In the genomic region with DNA sequence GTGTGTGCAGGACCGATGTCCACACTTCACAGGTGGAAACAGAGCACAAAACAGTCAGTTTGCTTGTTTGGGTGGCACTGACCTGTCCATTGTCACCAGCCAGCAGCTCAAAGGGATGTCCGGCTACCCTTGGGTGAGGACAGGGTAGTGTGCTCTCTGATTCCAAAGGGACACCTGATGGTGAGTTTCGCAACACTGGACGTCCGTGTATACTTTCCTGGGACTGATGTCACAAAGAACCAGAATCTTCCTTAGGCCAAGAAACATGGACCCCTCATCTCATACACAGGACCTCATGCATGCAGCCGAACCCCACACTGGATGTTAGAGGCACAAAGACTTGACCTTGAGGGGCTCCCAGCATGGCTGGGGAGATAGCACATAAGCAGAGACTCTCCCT, we compare ENCODE assay signal across 3 cellular contexts.
TF ChIP-seq lines count a peak whose summit lies in the region.

No MANE protein-coding gene starts in this region.

TF ChIP-seq in A549, 52 proteins besides CTCF, POLR2A, EP300 and RAD21:
- TF ChIP-seq CEBPB (IDR thresholded peaks at IDR 0.05) (peak; percentile 52 to 80; a peak in 3 of 4 replicates), CHD2 (IDR thresholded peaks at IDR 0.05; ENCODE audit: low read length, partially characterized antibody) (no peak), BHLHE40 (IDR thresholded peaks at IDR 0.05; ENCODE audit: low read depth, low read length) (no peak)
- TF ChIP-seq, protein P1, sequence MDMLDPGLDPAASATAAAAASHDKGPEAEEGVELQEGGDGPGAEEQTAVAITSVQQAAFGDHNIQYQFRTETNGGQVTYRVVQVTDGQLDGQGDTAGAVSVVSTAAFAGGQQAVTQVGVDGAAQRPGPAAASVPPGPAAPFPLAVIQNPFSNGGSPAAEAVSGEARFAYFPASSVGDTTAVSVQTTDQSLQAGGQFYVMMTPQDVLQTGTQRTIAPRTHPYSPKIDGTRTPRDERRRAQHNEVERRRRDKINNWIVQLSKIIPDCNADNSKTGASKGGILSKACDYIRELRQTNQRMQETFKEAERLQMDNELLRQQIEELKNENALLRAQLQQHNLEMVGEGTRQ (IDR thresholded peaks at IDR 0.05): no peak
- TF ChIP-seq, protein P2, sequence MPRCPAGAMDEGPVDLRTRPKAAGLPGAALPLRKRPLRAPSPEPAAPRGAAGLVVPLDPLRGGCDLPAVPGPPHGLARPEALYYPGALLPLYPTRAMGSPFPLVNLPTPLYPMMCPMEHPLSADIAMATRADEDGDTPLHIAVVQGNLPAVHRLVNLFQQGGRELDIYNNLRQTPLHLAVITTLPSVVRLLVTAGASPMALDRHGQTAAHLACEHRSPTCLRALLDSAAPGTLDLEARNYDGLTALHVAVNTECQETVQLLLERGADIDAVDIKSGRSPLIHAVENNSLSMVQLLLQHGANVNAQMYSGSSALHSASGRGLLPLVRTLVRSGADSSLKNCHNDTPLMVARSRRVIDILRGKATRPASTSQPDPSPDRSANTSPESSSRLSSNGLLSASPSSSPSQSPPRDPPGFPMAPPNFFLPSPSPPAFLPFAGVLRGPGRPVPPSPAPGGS (IDR thresholded peaks at IDR 0.05): no peak

TF ChIP-seq in IMR-90, 13 proteins besides CTCF, POLR2A, EP300 and RAD21:
- peak; percentile 54 for TF ChIP-seq CEBPB (IDR thresholded peaks at IDR 0.05; ENCODE audit: low read depth, low read length)
- TF ChIP-seq RCOR1 (IDR thresholded peaks at IDR 0.05; ENCODE audit: insufficient replicate concordance, low read length): no peak
TF ChIP-seq in IMR-90: peak in this region for 1.

TF ChIP-seq in HepG2, 621 proteins besides CTCF, POLR2A, EP300 and RAD21 (continues in another document):
- TF ChIP-seq, protein P3, sequence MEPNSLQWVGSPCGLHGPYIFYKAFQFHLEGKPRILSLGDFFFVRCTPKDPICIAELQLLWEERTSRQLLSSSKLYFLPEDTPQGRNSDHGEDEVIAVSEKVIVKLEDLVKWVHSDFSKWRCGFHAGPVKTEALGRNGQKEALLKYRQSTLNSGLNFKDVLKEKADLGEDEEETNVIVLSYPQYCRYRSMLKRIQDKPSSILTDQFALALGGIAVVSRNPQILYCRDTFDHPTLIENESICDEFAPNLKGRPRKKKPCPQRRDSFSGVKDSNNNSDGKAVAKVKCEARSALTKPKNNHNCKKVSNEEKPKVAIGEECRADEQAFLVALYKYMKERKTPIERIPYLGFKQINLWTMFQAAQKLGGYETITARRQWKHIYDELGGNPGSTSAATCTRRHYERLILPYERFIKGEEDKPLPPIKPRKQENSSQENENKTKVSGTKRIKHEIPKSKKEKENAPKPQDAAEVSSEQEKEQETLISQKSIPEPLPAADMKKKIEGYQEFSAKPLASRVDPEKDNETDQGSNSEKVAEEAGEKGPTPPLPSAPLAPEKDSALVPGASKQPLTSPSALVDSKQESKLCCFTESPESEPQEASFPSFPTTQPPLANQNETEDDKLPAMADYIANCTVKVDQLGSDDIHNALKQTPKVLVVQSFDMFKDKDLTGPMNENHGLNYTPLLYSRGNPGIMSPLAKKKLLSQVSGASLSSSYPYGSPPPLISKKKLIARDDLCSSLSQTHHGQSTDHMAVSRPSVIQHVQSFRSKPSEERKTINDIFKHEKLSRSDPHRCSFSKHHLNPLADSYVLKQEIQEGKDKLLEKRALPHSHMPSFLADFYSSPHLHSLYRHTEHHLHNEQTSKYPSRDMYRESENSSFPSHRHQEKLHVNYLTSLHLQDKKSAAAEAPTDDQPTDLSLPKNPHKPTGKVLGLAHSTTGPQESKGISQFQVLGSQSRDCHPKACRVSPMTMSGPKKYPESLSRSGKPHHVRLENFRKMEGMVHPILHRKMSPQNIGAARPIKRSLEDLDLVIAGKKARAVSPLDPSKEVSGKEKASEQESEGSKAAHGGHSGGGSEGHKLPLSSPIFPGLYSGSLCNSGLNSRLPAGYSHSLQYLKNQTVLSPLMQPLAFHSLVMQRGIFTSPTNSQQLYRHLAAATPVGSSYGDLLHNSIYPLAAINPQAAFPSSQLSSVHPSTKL (CRISPR knock-in tag; IDR thresholded peaks at IDR 0.05): 0 out of 2 replicates have a peak, but pooled peaks have one; percentile 15
- TF ChIP-seq SRY (CRISPR knock-in tag; IDR thresholded peaks at IDR 0.05) (no peak), ZNF143 (CRISPR knock-in tag; IDR thresholded peaks at IDR 0.05) (0 out of 2 replicates have a peak, but pooled peaks have one; percentile 3), ETV5 (CRISPR knock-in tag; IDR thresholded peaks at IDR 0.05; ENCODE audit: borderline replicate concordance) (0 out of 2 replicates have a peak, but pooled peaks have one; percentile 21), ZMYM2 (CRISPR knock-in tag; IDR thresholded peaks at IDR 0.05) (no peak), FOXP1 (IDR thresholded peaks at IDR 0.05) (no peak), FOXP1 (CRISPR knock-in tag; IDR thresholded peaks at IDR 0.05) (0 out of 2 replicates have a peak, but pooled peaks have one; percentile 14), YY1 (IDR thresholded peaks at IDR 0.05; ENCODE audit: insufficient read depth, insufficient replicate concordance, low read depth, low read length) (no peak), SKI (IDR thresholded peaks at IDR 0.05; ENCODE audit: partially characterized antibody) (no peak), CEBPG (CRISPR knock-in tag; IDR thresholded peaks at IDR 0.05) (peak; percentile 95), ZNF703 (CRISPR knock-in tag; IDR thresholded peaks at IDR 0.05; ENCODE audit: borderline replicate concordance) (no peak), CEBPB (IDR thresholded peaks at IDR 0.05; ENCODE audit: borderline replicate concordance, low read depth, low read length) (peak; percentile 97), GATAD2A (CRISPR knock-in tag; IDR thresholded peaks at IDR 0.05) (peak; percentile 48; the same call in 1 of the 2 replicates), CBX5 (CRISPR knock-in tag; IDR thresholded peaks at IDR 0.05; ENCODE audit: borderline replicate concordance) (0 out of 2 replicates have a peak, but pooled peaks have one; percentile 42), TBX2 (CRISPR knock-in tag; IDR thresholded peaks at IDR 0.05; ENCODE audit: borderline replicate concordance) (0 out of 2 replicates have a peak, but pooled peaks have one; percentile 39), RCOR2 (CRISPR knock-in tag; IDR thresholded peaks at IDR 0.05) (peak; percentile 46; the same call in 1 of the 2 replicates), CENPT (CRISPR knock-in tag; IDR thresholded peaks at IDR 0.05; ENCODE audit: low read depth) (0 out of 2 replicates have a peak, but pooled peaks have one; percentile 35), ZBTB7B (CRISPR knock-in tag; IDR thresholded peaks at IDR 0.05) (0 out of 2 replicates have a peak, but pooled peaks have one; percentile 19), FOXA1 (IDR thresholded peaks at IDR 0.05) (no peak), FOXA1 (CRISPR knock-in tag; IDR thresholded peaks at IDR 0.05) (peak; percentile 28; the same call in 1 of the 2 replicates), RARA (CRISPR knock-in tag; IDR thresholded peaks at IDR 0.05) (0 out of 2 replicates have a peak, but pooled peaks have one; percentile 31), SOX6 (IDR thresholded peaks at IDR 0.05) (no peak), SOX6 (CRISPR knock-in tag; IDR thresholded peaks at IDR 0.05) (peak; percentile 18; the same call in 1 of the 2 replicates), RXRB (CRISPR knock-in tag; IDR thresholded peaks at IDR 0.05; ENCODE audit: borderline replicate concordance) (peak; percentile 40; the same call in 1 of the 2 replicates), ZEB1 (IDR thresholded peaks at IDR 0.05; ENCODE audit: insufficient replicate concordance, low read depth) (peak; percentile 64), SOX5 (CRISPR knock-in tag; IDR thresholded peaks at IDR 0.05; ENCODE audit: borderline replicate concordance) (peak; percentile 32; the same call in 1 of the 2 replicates)
- TF ChIP-seq, protein P4, sequence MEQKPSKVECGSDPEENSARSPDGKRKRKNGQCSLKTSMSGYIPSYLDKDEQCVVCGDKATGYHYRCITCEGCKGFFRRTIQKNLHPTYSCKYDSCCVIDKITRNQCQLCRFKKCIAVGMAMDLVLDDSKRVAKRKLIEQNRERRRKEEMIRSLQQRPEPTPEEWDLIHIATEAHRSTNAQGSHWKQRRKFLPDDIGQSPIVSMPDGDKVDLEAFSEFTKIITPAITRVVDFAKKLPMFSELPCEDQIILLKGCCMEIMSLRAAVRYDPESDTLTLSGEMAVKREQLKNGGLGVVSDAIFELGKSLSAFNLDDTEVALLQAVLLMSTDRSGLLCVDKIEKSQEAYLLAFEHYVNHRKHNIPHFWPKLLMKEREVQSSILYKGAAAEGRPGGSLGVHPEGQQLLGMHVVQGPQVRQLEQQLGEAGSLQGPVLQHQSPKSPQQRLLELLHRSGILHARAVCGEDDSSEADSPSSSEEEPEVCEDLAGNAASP (CRISPR knock-in tag; IDR thresholded peaks at IDR 0.05; ENCODE audit: borderline replicate concordance): no peak; the same call in 1 of the 2 replicates
- TF ChIP-seq, protein P5, sequence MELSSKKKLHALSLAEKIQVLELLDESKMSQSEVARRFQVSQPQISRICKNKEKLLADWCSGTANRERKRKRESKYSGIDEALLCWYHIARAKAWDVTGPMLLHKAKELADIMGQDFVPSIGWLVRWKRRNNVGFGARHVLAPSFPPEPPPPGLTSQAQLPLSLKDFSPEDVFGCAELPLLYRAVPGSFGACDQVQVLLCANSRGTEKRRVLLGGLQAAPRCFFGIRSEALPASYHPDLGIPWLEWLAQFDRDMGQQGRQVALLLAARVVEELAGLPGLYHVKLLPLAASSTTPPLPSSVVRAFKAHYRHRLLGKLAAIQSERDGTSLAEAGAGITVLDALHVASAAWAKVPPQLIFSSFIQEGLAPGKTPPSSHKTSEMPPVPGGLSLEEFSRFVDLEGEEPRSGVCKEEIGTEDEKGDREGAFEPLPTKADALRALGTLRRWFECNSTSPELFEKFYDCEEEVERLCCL (CRISPR knock-in tag; IDR thresholded peaks at IDR 0.05; ENCODE audit: borderline replicate concordance): no peak
- TF ChIP-seq, protein P6, sequence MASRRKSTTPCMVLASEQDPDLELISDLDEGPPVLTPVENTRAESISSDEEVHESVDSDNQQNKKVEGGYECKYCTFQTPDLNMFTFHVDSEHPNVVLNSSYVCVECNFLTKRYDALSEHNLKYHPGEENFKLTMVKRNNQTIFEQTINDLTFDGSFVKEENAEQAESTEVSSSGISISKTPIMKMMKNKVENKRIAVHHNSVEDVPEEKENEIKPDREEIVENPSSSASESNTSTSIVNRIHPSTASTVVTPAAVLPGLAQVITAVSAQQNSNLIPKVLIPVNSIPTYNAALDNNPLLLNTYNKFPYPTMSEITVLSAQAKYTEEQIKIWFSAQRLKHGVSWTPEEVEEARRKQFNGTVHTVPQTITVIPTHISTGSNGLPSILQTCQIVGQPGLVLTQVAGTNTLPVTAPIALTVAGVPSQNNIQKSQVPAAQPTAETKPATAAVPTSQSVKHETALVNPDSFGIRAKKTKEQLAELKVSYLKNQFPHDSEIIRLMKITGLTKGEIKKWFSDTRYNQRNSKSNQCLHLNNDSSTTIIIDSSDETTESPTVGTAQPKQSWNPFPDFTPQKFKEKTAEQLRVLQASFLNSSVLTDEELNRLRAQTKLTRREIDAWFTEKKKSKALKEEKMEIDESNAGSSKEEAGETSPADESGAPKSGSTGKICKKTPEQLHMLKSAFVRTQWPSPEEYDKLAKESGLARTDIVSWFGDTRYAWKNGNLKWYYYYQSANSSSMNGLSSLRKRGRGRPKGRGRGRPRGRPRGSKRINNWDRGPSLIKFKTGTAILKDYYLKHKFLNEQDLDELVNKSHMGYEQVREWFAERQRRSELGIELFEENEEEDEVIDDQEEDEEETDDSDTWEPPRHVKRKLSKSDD (CRISPR knock-in tag; IDR thresholded peaks at IDR 0.05; ENCODE audit: low read depth): peak; percentile 26; the same call in 1 of the 2 replicates
- TF ChIP-seq, protein P7, sequence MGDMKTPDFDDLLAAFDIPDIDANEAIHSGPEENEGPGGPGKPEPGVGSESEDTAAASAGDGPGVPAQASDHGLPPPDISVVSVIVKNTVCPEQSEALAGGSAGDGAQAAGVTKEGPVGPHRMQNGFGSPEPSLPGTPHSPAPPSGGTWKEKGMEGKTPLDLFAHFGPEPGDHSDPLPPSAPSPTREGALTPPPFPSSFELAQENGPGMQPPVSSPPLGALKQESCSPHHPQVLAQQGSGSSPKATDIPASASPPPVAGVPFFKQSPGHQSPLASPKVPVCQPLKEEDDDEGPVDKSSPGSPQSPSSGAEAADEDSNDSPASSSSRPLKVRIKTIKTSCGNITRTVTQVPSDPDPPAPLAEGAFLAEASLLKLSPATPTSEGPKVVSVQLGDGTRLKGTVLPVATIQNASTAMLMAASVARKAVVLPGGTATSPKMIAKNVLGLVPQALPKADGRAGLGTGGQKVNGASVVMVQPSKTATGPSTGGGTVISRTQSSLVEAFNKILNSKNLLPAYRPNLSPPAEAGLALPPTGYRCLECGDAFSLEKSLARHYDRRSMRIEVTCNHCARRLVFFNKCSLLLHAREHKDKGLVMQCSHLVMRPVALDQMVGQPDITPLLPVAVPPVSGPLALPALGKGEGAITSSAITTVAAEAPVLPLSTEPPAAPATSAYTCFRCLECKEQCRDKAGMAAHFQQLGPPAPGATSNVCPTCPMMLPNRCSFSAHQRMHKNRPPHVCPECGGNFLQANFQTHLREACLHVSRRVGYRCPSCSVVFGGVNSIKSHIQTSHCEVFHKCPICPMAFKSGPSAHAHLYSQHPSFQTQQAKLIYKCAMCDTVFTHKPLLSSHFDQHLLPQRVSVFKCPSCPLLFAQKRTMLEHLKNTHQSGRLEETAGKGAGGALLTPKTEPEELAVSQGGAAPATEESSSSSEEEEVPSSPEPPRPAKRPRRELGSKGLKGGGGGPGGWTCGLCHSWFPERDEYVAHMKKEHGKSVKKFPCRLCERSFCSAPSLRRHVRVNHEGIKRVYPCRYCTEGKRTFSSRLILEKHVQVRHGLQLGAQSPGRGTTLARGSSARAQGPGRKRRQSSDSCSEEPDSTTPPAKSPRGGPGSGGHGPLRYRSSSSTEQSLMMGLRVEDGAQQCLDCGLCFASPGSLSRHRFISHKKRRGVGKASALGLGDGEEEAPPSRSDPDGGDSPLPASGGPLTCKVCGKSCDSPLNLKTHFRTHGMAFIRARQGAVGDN (CRISPR knock-in tag; IDR thresholded peaks at IDR 0.05): peak; percentile 54
- TF ChIP-seq, protein P8, sequence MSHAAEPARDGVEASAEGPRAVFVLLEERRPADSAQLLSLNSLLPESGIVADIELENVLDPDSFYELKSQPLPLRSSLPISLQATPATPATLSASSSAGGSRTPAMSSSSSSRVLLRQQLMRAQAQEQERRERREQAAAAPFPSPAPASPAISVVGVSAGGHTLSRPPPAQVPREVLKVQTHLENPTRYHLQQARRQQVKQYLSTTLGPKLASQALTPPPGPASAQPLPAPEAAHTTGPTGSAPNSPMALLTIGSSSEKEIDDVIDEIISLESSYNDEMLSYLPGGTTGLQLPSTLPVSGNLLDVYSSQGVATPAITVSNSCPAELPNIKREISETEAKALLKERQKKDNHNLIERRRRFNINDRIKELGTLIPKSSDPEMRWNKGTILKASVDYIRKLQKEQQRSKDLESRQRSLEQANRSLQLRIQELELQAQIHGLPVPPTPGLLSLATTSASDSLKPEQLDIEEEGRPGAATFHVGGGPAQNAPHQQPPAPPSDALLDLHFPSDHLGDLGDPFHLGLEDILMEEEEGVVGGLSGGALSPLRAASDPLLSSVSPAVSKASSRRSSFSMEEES (CRISPR knock-in tag; IDR thresholded peaks at IDR 0.05): 0 out of 2 replicates have a peak, but pooled peaks have one; percentile 22
- TF ChIP-seq, protein P9, sequence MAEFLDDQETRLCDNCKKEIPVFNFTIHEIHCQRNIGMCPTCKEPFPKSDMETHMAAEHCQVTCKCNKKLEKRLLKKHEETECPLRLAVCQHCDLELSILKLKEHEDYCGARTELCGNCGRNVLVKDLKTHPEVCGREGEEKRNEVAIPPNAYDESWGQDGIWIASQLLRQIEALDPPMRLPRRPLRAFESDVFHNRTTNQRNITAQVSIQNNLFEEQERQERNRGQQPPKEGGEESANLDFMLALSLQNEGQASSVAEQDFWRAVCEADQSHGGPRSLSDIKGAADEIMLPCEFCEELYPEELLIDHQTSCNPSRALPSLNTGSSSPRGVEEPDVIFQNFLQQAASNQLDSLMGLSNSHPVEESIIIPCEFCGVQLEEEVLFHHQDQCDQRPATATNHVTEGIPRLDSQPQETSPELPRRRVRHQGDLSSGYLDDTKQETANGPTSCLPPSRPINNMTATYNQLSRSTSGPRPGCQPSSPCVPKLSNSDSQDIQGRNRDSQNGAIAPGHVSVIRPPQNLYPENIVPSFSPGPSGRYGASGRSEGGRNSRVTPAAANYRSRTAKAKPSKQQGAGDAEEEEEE (CRISPR knock-in tag; IDR thresholded peaks at IDR 0.05; ENCODE audit: borderline replicate concordance): no peak
